ENCODE assay signal across 11 cellular contexts in the genomic region with DNA sequence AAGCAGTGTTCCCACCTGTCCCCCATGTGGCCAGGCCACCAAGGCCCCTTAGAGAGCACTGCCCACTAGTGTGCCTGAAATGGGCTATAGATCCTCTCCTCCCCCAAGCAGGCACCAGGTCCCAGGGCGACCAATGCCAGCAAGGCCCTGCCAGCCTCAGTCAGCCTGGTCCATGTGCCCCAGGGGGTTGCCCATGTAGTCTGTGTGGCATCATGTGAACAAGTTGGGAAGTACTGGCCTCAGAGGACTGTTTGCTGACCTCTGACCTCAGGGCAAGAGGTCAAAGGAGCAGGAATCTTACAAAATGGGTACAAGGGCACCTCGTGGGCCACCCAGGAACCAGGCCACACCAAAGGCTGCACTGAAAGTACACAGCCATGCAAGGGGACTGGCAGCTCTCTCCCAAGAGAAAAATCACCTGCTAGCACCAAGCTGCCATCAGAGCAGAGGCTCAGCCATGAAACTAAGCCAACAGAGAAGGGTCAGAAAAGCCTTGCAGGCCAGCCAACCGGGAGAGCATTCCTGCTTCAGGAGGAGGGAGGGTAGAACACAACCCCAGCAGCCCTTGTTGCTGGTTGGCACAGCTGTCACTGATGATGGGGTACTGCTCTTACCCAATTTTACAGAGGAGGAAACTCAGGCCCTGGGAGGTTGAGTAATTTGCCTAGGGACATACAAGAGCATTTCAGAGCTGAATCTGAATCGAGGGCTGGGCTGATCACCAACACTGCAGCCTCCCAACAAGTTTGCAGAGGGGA. TPM values are rescaled to one million over a fixed set of nuclear protein-coding genes. Genes with fewer than 3 reads are reported as not detected.
DNase-seq lines count a peak whose midpoint lies in the region; ATAC-seq, FAIRE-seq and TF ChIP-seq lines count a peak whose summit lies in the region.
"Had no signal": no experiment of that assay in that cellular context is flagged by ENCODE, and none has a peak within 500 bp of the region (broad histone marks: within the 10 kb centered on the region; RNA-seq: fewer than 3 reads in every experiment).

No MANE protein-coding gene starts in this region.

- H2AFZ ChIP-seq in K562 (ENCODE audit: low read depth, low read length), result peak overlapping the region; percentile 30; the same call in 1 of the 2 replicates

- no peak for TF ChIP-seq EP300 in K562 (IDR thresholded peaks at IDR 0.05; ENCODE audit: low read length)

- H3K36me3 ChIP-seq in K562 (ENCODE audit: control insufficient read depth, insufficient read depth, low read length) (no peaks in the 10 kb centered on the region), lower lobe of right lung (no peaks in the 10 kb centered on the region)

- no peaks in the 10 kb centered on the region for H4K20me1 ChIP-seq in K562 (replicated peaks; ENCODE audit: control insufficient read depth, insufficient read depth, low read length)

- no peaks in the 10 kb centered on the region; a peak in 1 of 5 replicates for H3K27me3 ChIP-seq in K562 (ENCODE audit: control insufficient read depth in 2 of 2, insufficient read depth in 2 of 2, low read length in 2 of 2)
- H3K27me3 ChIP-seq in lower lobe of right lung (ENCODE audit: low read depth), result no peaks in the 10 kb centered on the region

- TF ChIP-seq RAD21 in K562 (CRISPR knock-in tag; conservative IDR thresholded peaks at IDR 0.05 in 1 of 2, IDR thresholded peaks at IDR 0.05 in 1 of 2), result no peak

- H3K4me1 Mint-ChIP-seq in type B pancreatic cell (ENCODE audit: unreplicated experiment), result peaks cover 7% of the 10 kb centered on the region

- H3K4me1 ChIP-seq in K562 (replicated peaks in 1 of 2; ENCODE audit: control insufficient read depth in 2 of 2, insufficient read depth in 2 of 2, low read length in 2 of 2) (peaks cover 33 to 41% of the 10 kb centered on the region in 2 experiments), lower lobe of right lung (peaks cover 39% of the 10 kb centered on the region)

- DNase-seq in COLO668 (lab: John Stamatoyannopoulos, UW; ENCODE audit: unreplicated experiment), result peak; percentile 23
- DNase-seq in MV-4-11 (lab: John Stamatoyannopoulos, UW), result peak; percentile 74
- no peak for DNase-seq in K562 (ENCODE audit: extremely low read depth in 1 of 4, low spot score in 3 of 4)
- DNase-seq in lower lobe of right lung, result peak; percentile 59
- no peak for DNase-seq in NCI-H82 (lab: John Stamatoyannopoulos, UW)
- no peak for DNase-seq in type B pancreatic cell (ENCODE audit: extremely low spot score, unreplicated experiment)
- DNase-seq in activated gamma-delta T cell (lab: John Stamatoyannopoulos, UW), result no peak
- no peak for DNase-seq in NCI-H524 treated with DMSO at 0.1 percent for 48 hours (lab: John Stamatoyannopoulos, UW)
- DNase-seq: hippocampal formation, KBM-7 had no signal

- intact Hi-C loops in K562 (cut with micrococcal nuclease) (no loop called here), lower lobe of right lung (cut with DNase I) (no loop called here)

- H3K9me3 Mint-ChIP-seq in type B pancreatic cell, result no peaks in the 10 kb centered on the region

- CTCF ChIA-PET in K562 (lab: Yijun Ruan, JAX; ENCODE audit: low intra/inter-chr PET ratio), result no interaction called here

- peak overlapping the region in 1 of 2 experiments; percentile 47; a peak in 2 of 4 replicates for H3K9ac ChIP-seq in K562 (ENCODE audit: insufficient read depth in 1 of 2, low read depth in 2 of 2, low read length in 2 of 2)

- no peak for TF ChIP-seq CTCF in K562 (IDR thresholded peaks at IDR 0.05 in 2 of 3, conservative IDR thresholded peaks at IDR 0.05 in 1 of 3; ENCODE audit: insufficient read depth in 2 of 3, low read depth in 1 of 3, low read length in 3 of 3)
- TF ChIP-seq CTCF in lower lobe of right lung (IDR thresholded peaks at IDR 0.05), result no peak
- TF ChIP-seq CTCF in type B pancreatic cell (conservative IDR thresholded peaks at IDR 0.05), result no peak

- in situ Hi-C loops in K562 (cut with MboI), result no loop called here

- FAIRE-seq in K562 (lab: Jason Lieb, UNC), result no peak

- H3K36me3 Mint-ChIP-seq in type B pancreatic cell, result no peaks in the 10 kb centered on the region

- no peak overlapping the region for H3K4me2 ChIP-seq in K562 (ENCODE audit: insufficient read depth, low read length)

- H3K79me2 ChIP-seq in K562 (ENCODE audit: control insufficient read depth, insufficient read depth, low read length), result no peaks in the 10 kb centered on the region

- WGBS in K562 (ENCODE audit: insufficient coverage, low coverage, missing lambda C conversion rate), result 43% methylated on average over 4 of the region's 4 CpGs

- H3K4me3 ChIP-seq in K562 (no peak overlapping the region), lower lobe of right lung (no peak overlapping the region)

- H3K4me3 Mint-ChIP-seq in type B pancreatic cell, result no peak overlapping the region

- H3K9me3 ChIP-seq in K562 (replicated peaks; ENCODE audit: control insufficient read depth, insufficient read depth, low read depth, low read length) (no peaks in the 10 kb centered on the region), lower lobe of right lung (no peaks in the 10 kb centered on the region)

- POLR2A ChIA-PET in K562 (lab: Yijun Ruan, JAX), result interaction anchor here (0.6 to 1.7 kb wide), 3 partner anchors 11 to 27 kb away, joined by 3 to 4 read pairs (median 3); no protein-coding TSS in a partner anchor

- H3K9me1 ChIP-seq in K562 (ENCODE audit: control insufficient read depth, insufficient read depth, low read length), result no peaks in the 10 kb centered on the region

- H3K27ac Mint-ChIP-seq in type B pancreatic cell, result no peak overlapping the region

- no peaks in the 10 kb centered on the region for H3K27me3 Mint-ChIP-seq in type B pancreatic cell

- H3K27ac ChIP-seq in K562 (ENCODE audit: extremely low read depth, low read depth, low read length) (no peak overlapping the region), lower lobe of right lung (peak overlapping the region; percentile 64)

- ATAC-seq in K562 (0 out of 3 replicates have a peak, but pooled peaks have one; percentile 7), lower lobe of right lung (peak; percentile 76 to 78)

- no TSS peak for BruUV-seq in K562 (replicated peaks; lab: Mats Ljungman, UMichigan)

- TF ChIP-seq POLR2A in K562 (conservative IDR thresholded peaks at IDR 0.05), result no peak

RNA-seq across cellular contexts. Expression of a gene that starts 5.2 kb away (rescaled TPM):
- total RNA-seq in K562 (2011; cell fraction: chromatin; rRNA removed; ENCODE audit: low replicate concordance), result 29.3 and 88.9 TPM in 2 replicates
- total RNA-seq in K562 (2011; cell fraction: nucleolus; rRNA removed), result 101 and 110 TPM in 2 replicates
- 63.1 TPM in 2 replicates for total RNA-seq in K562 (2011; cell fraction: nucleoplasm; rRNA removed)
- total RNA-seq in K562 (2014; rRNA removed) (49.9 and 69.9 TPM in 2 replicates), K562 (2014; rRNA removed; fragmentation: Illumina TruSeq; extraction: Trizol) (10.0 and 11.7 TPM in 2 replicates), K562 (2015; rRNA removed; fragmentation: Illumina TruSeq; extraction: Trizol) (34.8 and 36.0 TPM in 2 replicates), K562 (2021) (93.5 and 99.9 TPM in 2 replicates), lower lobe of right lung (86.5 TPM), type B pancreatic cell (ENCODE audit: low replicate concordance) (37.7 and 62.1 TPM in 2 replicates)
- polyA plus RNA-seq in K562 (2011; rRNA removed) (22.4 and 30.8 TPM in 2 replicates), K562 (2014; fragmentation: Illumina TruSeq; extraction: Trizol) (36.4 and 61.7 TPM in 2 replicates), K562 (2014; fragmentation: Nextera tagmentation; extraction: Ambion mirVana) (1 to 10 TPM in 1 of 2 experiments, under 1 TPM in 1; 0.92 to 1.1 TPM), K562 (2014; rRNA removed) (49.1 and 50.3 TPM in 2 replicates)
- 31.2 and 60.1 TPM in 2 replicates for polyA plus RNA-seq in K562 (2011; cell fraction: cytosol; rRNA removed)
- 42.7 and 71.3 TPM in 2 replicates for polyA plus RNA-seq in K562 (2011; cell fraction: nucleus; rRNA removed)
- 74.8 and 95.4 TPM in 2 replicates for polyA plus RNA-seq in K562 (2012)
- polyA minus RNA-seq in K562 (2011; rRNA and poly(A)+ RNA removed), result 12.3 and 17.9 TPM in 2 replicates
- polyA minus RNA-seq in K562 (2011; cell fraction: cytosol; rRNA and poly(A)+ RNA removed), result 47.5 and 65.9 TPM in 2 replicates
- polyA minus RNA-seq in K562 (2011; cell fraction: nucleus; rRNA and poly(A)+ RNA removed), result 24.6 and 32.0 TPM in 2 replicates

RNA-seq across cellular contexts. Expression of a gene that starts 21.2 kb away (rescaled TPM):
- 3.7 and 18.5 TPM in 2 replicates for total RNA-seq in K562 (2011; cell fraction: chromatin; rRNA removed; ENCODE audit: low replicate concordance)
- total RNA-seq in K562 (2011; cell fraction: nucleolus; rRNA removed), result 5.1 and 10.8 TPM in 2 replicates
- total RNA-seq in K562 (2011; cell fraction: nucleoplasm; rRNA removed), result 3.3 and 6.0 TPM in 2 replicates
- total RNA-seq in K562 (2014; rRNA removed), result 0.86 and 1.6 TPM in 2 replicates
- 0.73 and 1.1 TPM in 2 replicates for total RNA-seq in K562 (2014; rRNA removed; fragmentation: Illumina TruSeq; extraction: Trizol)
- 0.72 and 1.1 TPM in 2 replicates for total RNA-seq in K562 (2015; rRNA removed; fragmentation: Illumina TruSeq; extraction: Trizol)
- total RNA-seq in K562 (2021), result 1.3 and 2.6 TPM in 2 replicates
- polyA plus RNA-seq in K562 (2011; rRNA removed), result 0.38 and 1.0 TPM in 2 replicates
- 0.83 and 1.2 TPM in 2 replicates for polyA plus RNA-seq in K562 (2011; cell fraction: cytosol; rRNA removed)
- polyA plus RNA-seq in K562 (2011; cell fraction: nucleus; rRNA removed), result 4.8 and 6.6 TPM in 2 replicates
- polyA plus RNA-seq in K562 (2012), result 1.1 and 2.8 TPM in 2 replicates
- 0.55 and 0.66 TPM in 2 replicates for polyA plus RNA-seq in K562 (2014; fragmentation: Illumina TruSeq; extraction: Trizol)
- polyA plus RNA-seq in K562 (2014; fragmentation: Nextera tagmentation; extraction: Ambion mirVana), result under 1 TPM; 0.82 to 0.91 TPM
- 0.78 and 2.5 TPM in 2 replicates for polyA plus RNA-seq in K562 (2014; rRNA removed)
- 0.14 and 0.45 TPM in 2 replicates for polyA minus RNA-seq in K562 (2011; rRNA and poly(A)+ RNA removed)
- polyA minus RNA-seq in K562 (2011; cell fraction: cytosol; rRNA and poly(A)+ RNA removed), result 0.86 and 2.5 TPM in 2 replicates
- polyA minus RNA-seq in K562 (2011; cell fraction: nucleus; rRNA and poly(A)+ RNA removed), result 4.0 and 4.3 TPM in 2 replicates
- 51.0 TPM for total RNA-seq in lower lobe of right lung
- 3.1 TPM in 2 replicates for total RNA-seq in type B pancreatic cell (ENCODE audit: low replicate concordance)
- polyA plus RNA-seq: neural cell had no signal

RNA-seq across cellular contexts. Expression of a gene that starts 40.0 kb away (rescaled TPM):
- 447 and 1,128 TPM in 2 replicates for total RNA-seq in K562 (2011; cell fraction: chromatin; rRNA removed; ENCODE audit: low replicate concordance)
- 692 and 704 TPM in 2 replicates for total RNA-seq in K562 (2011; cell fraction: nucleolus; rRNA removed)
- total RNA-seq in K562 (2011; cell fraction: nucleoplasm; rRNA removed), result 460 and 506 TPM in 2 replicates
- 35.0 and 53.7 TPM in 2 replicates for total RNA-seq in K562 (2014; rRNA removed)
- total RNA-seq in K562 (2014; rRNA removed; fragmentation: Illumina TruSeq; extraction: Trizol), result 20.6 and 25.0 TPM in 2 replicates
- total RNA-seq in K562 (2015; rRNA removed; fragmentation: Illumina TruSeq; extraction: Trizol), result 43.3 and 43.4 TPM in 2 replicates
- 116 and 151 TPM in 2 replicates for total RNA-seq in K562 (2021)
- polyA plus RNA-seq in K562 (2011; rRNA removed), result 71.7 and 195 TPM in 2 replicates
- polyA plus RNA-seq in K562 (2011; cell fraction: cytosol; rRNA removed), result 119 and 133 TPM in 2 replicates
- polyA plus RNA-seq in K562 (2011; cell fraction: nucleus; rRNA removed), result 1,870 and 1,995 TPM in 2 replicates
- polyA plus RNA-seq in K562 (2012), result 92.0 and 210 TPM in 2 replicates
- 130 and 131 TPM in 2 replicates for polyA plus RNA-seq in K562 (2014; fragmentation: Illumina TruSeq; extraction: Trizol)
- polyA plus RNA-seq in K562 (2014; fragmentation: Nextera tagmentation; extraction: Ambion mirVana), result 10 to 100 TPM in 1 of 2 experiments, 1 to 10 TPM in 1; 7.3 to 13.7 TPM
- polyA plus RNA-seq in K562 (2014; rRNA removed), result 114 and 121 TPM in 2 replicates
- 30.7 and 41.4 TPM in 2 replicates for polyA minus RNA-seq in K562 (2011; rRNA and poly(A)+ RNA removed)
- 71.5 and 84.4 TPM in 2 replicates for polyA minus RNA-seq in K562 (2011; cell fraction: cytosol; rRNA and poly(A)+ RNA removed)
- polyA minus RNA-seq in K562 (2011; cell fraction: nucleus; rRNA and poly(A)+ RNA removed), result 264 and 379 TPM in 2 replicates
- total RNA-seq in lower lobe of right lung, result 96.9 TPM
- 43.0 and 60.2 TPM in 2 replicates for total RNA-seq in type B pancreatic cell (ENCODE audit: low replicate concordance)

Comparison
In these comparisons a context has a peak if more than half of its experiments do, and no peak if none do; other contexts are left out.
1. DNase-seq: peak in COLO668 (single experiment), MV-4-11 (single experiment) and lower lobe of right lung (single experiment); none in K562 (0 of 4), NCI-H82 (single experiment), type B pancreatic cell (single experiment), activated gamma-delta T cell (single experiment) and NCI-H524 treated with DMSO at 0.1 percent for 48 hours (single experiment).